Comparison of ENCODE assay signal across 8 cellular contexts in genomic region chr1:152188673-152189591, GRCh38. TPM values are rescaled to one million over a fixed set of nuclear protein-coding genes. Genes with fewer than 3 reads are reported as not detected.
DNase-seq lines count a peak whose midpoint lies in the region; ATAC-seq, FAIRE-seq and TF ChIP-seq lines count a peak whose summit lies in the region.

No MANE protein-coding gene starts in this region.

- H3K27me3 ChIP-seq in CD4-positive, CD25-positive, alpha-beta regulatory T cell (ENCODE audit: control insufficient read depth, insufficient read depth, low read length): peaks cover 13% of the 10 kb centered on the region
- H3K27me3 ChIP-seq in pancreas (no peaks in the 10 kb centered on the region), testis (no peaks in the 10 kb centered on the region)

- no peak for TF ChIP-seq POLR2A in testis (IDR thresholded peaks at IDR 0.05)

- peak; percentile 54 to 81 (median 66) for DNase-seq in CD4-positive, CD25-positive, alpha-beta regulatory T cell
- DNase-seq in RPMI7951 (ENCODE audit: low read depth) (peak; percentile 64), foreskin fibroblast (peak; percentile 40 to 74), pancreas (peak; percentile 43 to 89 (median 78)), testis (peak; percentile 93)

- peak; percentile 45 to 54 for ATAC-seq in CD4-positive, CD25-positive, alpha-beta regulatory T cell (ENCODE audit: low read depth in 2 of 2)
- ATAC-seq in HG02678 (IDR thresholded peaks at IDR 0.05; ENCODE audit: unreplicated experiment) (peak; percentile 42), pancreas (peak; percentile 86), HG02759 (IDR thresholded peaks at IDR 0.05; ENCODE audit: unreplicated experiment) (no peak)
- ATAC-seq in activated T-helper 17 cell treated with anti-CD3 and anti-CD28 coated beads, Interleukin-2, amount 50 U/mL, for 72 hours (replicated peaks): peak; percentile 84

- H3K27ac ChIP-seq in CD4-positive, CD25-positive, alpha-beta regulatory T cell (ENCODE audit: insufficient read depth, low read length, poor library complexity, severe bottlenecking): no peak overlapping the region
- H3K27ac ChIP-seq in pancreas (peak overlapping the region in 2 of 4 donors; percentile 13 to 25), testis (peak overlapping the region; percentile 73 to 83)

- H3K4me3 Mint-ChIP-seq in CD4-positive, CD25-positive, alpha-beta regulatory T cell: peak overlapping the region; percentile 75 to 88 (median 84)
- peak overlapping the region; percentile 84 for H3K4me3 Mint-ChIP-seq in activated T-helper 17 cell treated with anti-CD3 and anti-CD28 coated beads, Interleukin-2, amount 50 U/mL, for 72 hours

- H3K27ac Mint-ChIP-seq in CD4-positive, CD25-positive, alpha-beta regulatory T cell: peak overlapping the region in 1 of 3 donors; percentile 8
- H3K27ac Mint-ChIP-seq in activated T-helper 17 cell treated with anti-CD3 and anti-CD28 coated beads, Interleukin-2, amount 50 U/mL, for 72 hours: peak overlapping the region; percentile 54

- H3K36me3 Mint-ChIP-seq in CD4-positive, CD25-positive, alpha-beta regulatory T cell: no peaks in the 10 kb centered on the region
- no peaks in the 10 kb centered on the region for H3K36me3 Mint-ChIP-seq in activated T-helper 17 cell treated with anti-CD3 and anti-CD28 coated beads, Interleukin-2, amount 50 U/mL, for 72 hours (ENCODE audit: low read depth)

- H3K36me3 ChIP-seq in CD4-positive, CD25-positive, alpha-beta regulatory T cell (ENCODE audit: control insufficient read depth, insufficient read depth, low read length): no peaks in the 10 kb centered on the region
- no peaks in the 10 kb centered on the region for H3K36me3 ChIP-seq in pancreas
- H3K36me3 ChIP-seq in testis (ENCODE audit: low read depth, missing control alignments): no peaks in the 10 kb centered on the region

- no peaks in the 10 kb centered on the region for H3K9me3 ChIP-seq in CD4-positive, CD25-positive, alpha-beta regulatory T cell (ENCODE audit: control insufficient read depth in 2 of 2, low read length in 2 of 2)
- H3K9me3 ChIP-seq in pancreas: no peaks in the 10 kb centered on the region
- no peaks in the 10 kb centered on the region for H3K9me3 ChIP-seq in testis

- FAIRE-seq in pancreas (lab: Jason Lieb, UNC): no peak

- peaks cover 6 to 12% (median 7%) of the 10 kb centered on the region in 4 donors for H3K4me1 Mint-ChIP-seq in CD4-positive, CD25-positive, alpha-beta regulatory T cell
- H3K4me1 Mint-ChIP-seq in activated T-helper 17 cell treated with anti-CD3 and anti-CD28 coated beads, Interleukin-2, amount 50 U/mL, for 72 hours: peaks cover 5% of the 10 kb centered on the region

- H3K4me3 ChIP-seq in CD4-positive, CD25-positive, alpha-beta regulatory T cell (ENCODE audit: low read depth, low read length): peak overlapping the region; percentile 55
- H3K4me3 ChIP-seq in foreskin fibroblast (ENCODE audit: low read depth in 1 of 2, low read length in 2 of 2) (peak overlapping the region; percentile 47), pancreas (peak overlapping the region; percentile 30 to 62 (median 45)), testis (peak overlapping the region; percentile 53 to 83)

- TF ChIP-seq CTCF in foreskin fibroblast (IDR thresholded peaks at IDR 0.05; ENCODE audit: low read depth, low read length) (peak; percentile 80), pancreas (IDR thresholded peaks at IDR 0.05) (peak; percentile 82 to 90 (median 88)), testis (IDR thresholded peaks at IDR 0.05) (peak; percentile 86 to 94 (median 88))

- H3K4me1 ChIP-seq in CD4-positive, CD25-positive, alpha-beta regulatory T cell (ENCODE audit: control insufficient read depth, insufficient read depth, low read length, poor library complexity, severe bottlenecking): peaks cover 9% of the 10 kb centered on the region
- H3K4me1 ChIP-seq in pancreas (no peaks in the 10 kb centered on the region), testis (no peaks in the 10 kb centered on the region)

- WGBS in pancreas, 2 donors: 14 to 20% methylated on average over 62 of the region's 62 CpGs
- 6 to 18% methylated on average over 45 to 62 of the region's 62 CpGs for WGBS in testis, 2 donors

- intact Hi-C loops in pancreas (cut with DNase I): loop anchor here in 1 of 3 donors (5.0 kb wide), 1 partner anchor 268 kb away; no protein-coding TSS in a partner anchor
- intact Hi-C loops in testis (cut with DNase I; ENCODE audit: low total_unique reads): loop anchor here (10.0 kb wide), 1 partner anchor 266 kb away; no protein-coding TSS in a partner anchor

- peaks cover 48% of the 10 kb centered on the region for H3K27me3 Mint-ChIP-seq in CD4-positive, CD25-positive, alpha-beta regulatory T cell
- peaks cover 8% of the 10 kb centered on the region for H3K27me3 Mint-ChIP-seq in activated T-helper 17 cell treated with anti-CD3 and anti-CD28 coated beads, Interleukin-2, amount 50 U/mL, for 72 hours

- H3K9me3 Mint-ChIP-seq in CD4-positive, CD25-positive, alpha-beta regulatory T cell: no peaks in the 10 kb centered on the region
- H3K9me3 Mint-ChIP-seq in activated T-helper 17 cell treated with anti-CD3 and anti-CD28 coated beads, Interleukin-2, amount 50 U/mL, for 72 hours: no peaks in the 10 kb centered on the region

RNA-seq across cellular contexts. Expression of gene RPTN, which starts 29.9 kb away (rescaled TPM):
- not detected for total RNA-seq in CD4-positive, CD25-positive, alpha-beta regulatory T cell
- polyA plus RNA-seq in CD4-positive, CD25-positive, alpha-beta regulatory T cell: not detected
- not detected in 2 replicates for total RNA-seq in RPMI7951 (2014; rRNA removed; shearing (Covaris generic))
- total RNA-seq in activated T-helper 17 cell treated with anti-CD3 and anti-CD28 coated beads, Interleukin-2, amount 50 U/mL, for 72 hours: not detected
- total RNA-seq in pancreas (not detected), testis (under 1 TPM in 1 of 2 donors, not detected in 1; 0.06 TPM)
- polyA plus RNA-seq in pancreas (not detected), testis (ENCODE audit: insufficient read depth, low read depth, low replicate concordance) (not detected)

RNA-seq across cellular contexts. Expression of gene HRNR, which starts 35.1 kb away (rescaled TPM):
- not detected for total RNA-seq in CD4-positive, CD25-positive, alpha-beta regulatory T cell
- not detected for polyA plus RNA-seq in CD4-positive, CD25-positive, alpha-beta regulatory T cell
- under 0.01 TPM in 1 of 2 replicates, not detected in the other for total RNA-seq in RPMI7951 (2014; rRNA removed; shearing (Covaris generic))
- not detected for total RNA-seq in activated T-helper 17 cell treated with anti-CD3 and anti-CD28 coated beads, Interleukin-2, amount 50 U/mL, for 72 hours
- total RNA-seq in pancreas: not detected
- under 1 TPM; 0.02 to 0.04 TPM for polyA plus RNA-seq in pancreas
- under 1 TPM in 1 of 2 donors, not detected in 1; 0.06 TPM for total RNA-seq in testis
- not detected for polyA plus RNA-seq in testis (ENCODE audit: insufficient read depth, low read depth, low replicate concordance)
